Comparison of ENCODE assay signal across 19 cellular contexts in genomic region chr17:45393477-45393876, GRCh38.
"Had no signal": no experiment of that assay in that cellular context is flagged by ENCODE, and none has a peak within 500 bp of the region (broad histone marks: within the 10 kb centered on the region; RNA-seq: fewer than 3 reads in every experiment).

No MANE protein-coding gene starts in this region.

- H3K27ac Mint-ChIP-seq: activated naive CD4-positive, alpha-beta T cell treated with anti-CD3 and anti-CD28 coated beads for 36 hours; activated T-helper 2 cell treated with anti-CD3 and anti-CD28 coated beads, Interferon-gamma antibody, Interleukin-2, Interleukin-4, amounts not matched to agents 10 μg/mL and 5 μg/mL and 100 μg/mL, durations not matched to agents 14 hours and 24 hours and 36 hours; memory B cell; T-helper 2 cell treated with Interferon-gamma antibody and Interleukin-4, amounts not matched to agents 5 μg/mL and 100 μg/mL, for 36 hours had no signal

- H3K9me3 Mint-ChIP-seq: activated naive CD4-positive, alpha-beta T cell treated with anti-CD3 and anti-CD28 coated beads for 36 hours; activated T-helper 2 cell treated with anti-CD3 and anti-CD28 coated beads, Interferon-gamma antibody, Interleukin-2, Interleukin-4, amounts not matched to agents 10 μg/mL and 5 μg/mL and 100 μg/mL, durations not matched to agents 14 hours and 24 hours and 36 hours; memory B cell; stimulated activated naive CD8-positive, alpha-beta T cell treated with anti-CD3 and anti-CD28 coated beads, Interleukin-15, amount 100 ng/mL, for 72 hours; T-helper 2 cell treated with Interferon-gamma antibody and Interleukin-4, amounts not matched to agents 5 μg/mL and 100 μg/mL, for 36 hours had no signal

- ATAC-seq: activated CD8-positive, alpha-beta T cell treated with anti-CD3 and anti-CD28 coated beads, Interleukin-2, amount 10 ng/mL, durations not matched to agents 7 days and 5 days; left cardiac atrium; SK-N-SH treated with all-trans-retinoic acid at 6 μM for 48 hours; stimulated activated naive CD8-positive, alpha-beta T cell treated with anti-CD3 and anti-CD28 coated beads, Interleukin-15, amount 100 ng/mL, for 72 hours had no signal

- H3K4me3 ChIP-seq: ovary, prostate gland, tibial nerve had no signal

- H3K4me3 Mint-ChIP-seq: activated CD8-positive, alpha-beta T cell treated with anti-CD3 and anti-CD28 coated beads, Interleukin-2, amount 10 ng/mL, durations not matched to agents 7 days and 5 days; activated naive CD4-positive, alpha-beta T cell treated with anti-CD3 and anti-CD28 coated beads for 36 hours; memory B cell; stimulated activated naive CD8-positive, alpha-beta T cell treated with anti-CD3 and anti-CD28 coated beads, Interleukin-15, amount 100 ng/mL, for 72 hours; T-helper 2 cell treated with Interferon-gamma antibody and Interleukin-4, amounts not matched to agents 5 μg/mL and 100 μg/mL, for 36 hours had no signal

- DNase-seq: activated CD4-positive, alpha-beta T cell treated with anti-CD3 and anti-CD28 coated beads for 1 hour; activated CD4-positive, alpha-beta T cell treated with anti-CD3 and anti-CD28 coated beads, Interleukin-2, amount 50 U/mL, for 1 hour; activated CD8-positive, alpha-beta T cell treated with anti-CD3 and anti-CD28 coated beads, Interleukin-2, amount 10 ng/mL, durations not matched to agents 7 days and 5 days; activated naive CD4-positive, alpha-beta T cell treated with anti-CD3 and anti-CD28 coated beads for 36 hours; amygdala; cortex of kidney; effector CD4-positive, alpha-beta T cell; hypothalamus; left cardiac atrium; ovary; stimulated activated CD4-positive, alpha-beta T cell treated with anti-CD3 and anti-CD28 coated beads, Interleukin-1b, Interleukin-23, amount 100 ng/mL, for 48 hours; stimulated activated naive CD8-positive, alpha-beta T cell treated with anti-CD3 and anti-CD28 coated beads, Interleukin-15, amount 100 ng/mL, for 72 hours; WERI-Rb-1 had no signal
